In genomic region chr20:32018269-32019155, GRCh38 we compare ENCODE assay signal across 8 cellular contexts. TPM values are rescaled to one million over a fixed set of nuclear protein-coding genes. Genes with fewer than 3 reads are reported as not detected.
DNase-seq lines count a peak whose midpoint lies in the region; ATAC-seq and TF ChIP-seq lines count a peak whose summit lies in the region.

No MANE protein-coding gene starts in this region.

- no peaks in the 10 kb centered on the region for H3K9me2 ChIP-seq in PC-9 (ENCODE audit: insufficient read depth)

- peak overlapping the region; percentile 49 to 90 (median 80) for H3K4me3 Mint-ChIP-seq in CD8-positive, alpha-beta memory T cell

- ATAC-seq in right cardiac atrium (peak; percentile 78 to 87), GM19452 (IDR thresholded peaks at IDR 0.05; ENCODE audit: unreplicated experiment) (no peak), HG02623 (IDR thresholded peaks at IDR 0.05; ENCODE audit: unreplicated experiment) (no peak)

- H3K79me2 ChIP-seq in PC-9 (ENCODE audit: low read depth): no peaks in the 10 kb centered on the region

- H3K4me1 Mint-ChIP-seq in CD8-positive, alpha-beta memory T cell: peaks cover 18 to 26% (median 25%) of the 10 kb centered on the region in 3 donors

- peaks cover 0 to 2% (median 0%) of the 10 kb centered on the region in 5 donors for H3K9me3 Mint-ChIP-seq in CD8-positive, alpha-beta memory T cell

- BruUV-seq in PC-9 (replicated peaks; lab: Mats Ljungman, UMichigan): no TSS peak

- H3K9ac ChIP-seq in HUES48 (ENCODE audit: low read depth, low read length): no peak overlapping the region; the same call in 1 of the 2 replicates

- 2% methylated on average over 67 of the region's 67 CpGs for WGBS in right cardiac atrium

- H3K27me3 Mint-ChIP-seq in CD8-positive, alpha-beta memory T cell: peaks cover 57 to 82% of the 10 kb centered on the region in 2 donors

- no peaks in the 10 kb centered on the region for H3F3A ChIP-seq in PC-9 (ENCODE audit: insufficient read depth, low read depth)

- no peak overlapping the region for H3K27ac ChIP-seq in CD8-positive, alpha-beta memory T cell (ENCODE audit: low read depth, low read length)
- peak overlapping the region; percentile 87 for H3K27ac ChIP-seq in HUES48 (ENCODE audit: low read depth, low read length)
- H3K27ac ChIP-seq in PC-9: no peak overlapping the region
- no peak overlapping the region for H3K27ac ChIP-seq in right cardiac atrium (ENCODE audit: low read length)
- H3K27ac ChIP-seq in skin epidermis: peak overlapping the region in 3 of 21 experiments; percentile 14 to 21 (median 16)

- H2AFZ ChIP-seq in PC-9: peak overlapping the region; percentile 68; the same call in 1 of the 2 replicates

- CTCF ChIA-PET in CD8-positive, alpha-beta memory T cell (lab: Charles Lee): interaction anchor here (1.0 to 1.5 kb wide), 5 partner anchors 11 to 195 kb away, joined by 3 to 6 read pairs (median 3); no protein-coding TSS in a partner anchor
- CTCF ChIA-PET in PC-9 (lab: Charles Lee): interaction anchor here (0.6 to 1.1 kb wide), 3 partner anchors 45 to 345 kb away, joined by 3 to 7 read pairs (median 4); no protein-coding TSS in a partner anchor

- H3K36me3 Mint-ChIP-seq in CD8-positive, alpha-beta memory T cell: peaks cover 0 to 4% (median 3%) of the 10 kb centered on the region in 3 donors

- intact Hi-C loops in PC-9 (cut with micrococcal nuclease; ENCODE audit: unreplicated experiment) (loop anchor here (5.0 kb wide), 1 partner anchor 66 kb away; the partner anchor contains the start of gene PDRG1), right cardiac atrium (cut with DNase I) (no loop called here)

- no peaks in the 10 kb centered on the region for H3K36me3 ChIP-seq in CD8-positive, alpha-beta memory T cell (ENCODE audit: insufficient read depth, low read length)
- H3K36me3 ChIP-seq in HUES48 (ENCODE audit: control insufficient read depth, insufficient read depth, low read length): no peaks in the 10 kb centered on the region
- no peaks in the 10 kb centered on the region for H3K36me3 ChIP-seq in PC-9 (ENCODE audit: low read depth)

- H4K20me1 ChIP-seq in PC-9 (ENCODE audit: insufficient read depth): no peaks in the 10 kb centered on the region

- peak overlapping the region; percentile 75 for H3K4me2 ChIP-seq in PC-9

- POLR2A ChIA-PET in CD8-positive, alpha-beta memory T cell (lab: Charles Lee): no interaction called here
- POLR2A ChIA-PET in PC-9 (lab: Charles Lee; ENCODE audit: unreplicated experiment): no interaction called here

- peaks cover 11% of the 10 kb centered on the region for H3K4me1 ChIP-seq in CD8-positive, alpha-beta memory T cell (ENCODE audit: insufficient read depth, low read length)
- H3K4me1 ChIP-seq in HUES48 (ENCODE audit: control insufficient read depth, insufficient read depth, low read length) (peaks cover 14% of the 10 kb centered on the region), PC-9 (replicated peaks; ENCODE audit: insufficient read depth) (0 out of 2 replicates have a peak, but pooled peaks cover 4% of the 10 kb centered on the region), right cardiac atrium (ENCODE audit: control insufficient read depth, insufficient read depth, low read length) (peaks cover 8% of the 10 kb centered on the region)

- H3K27ac Mint-ChIP-seq in CD8-positive, alpha-beta memory T cell: no peak overlapping the region

- DNase-seq in CD8-positive, alpha-beta memory T cell: peak; percentile 26 to 53 (median 34)
- DNase-seq in PC-9 (peak; percentile 52 to 84), right cardiac atrium (peak; percentile 60 to 85 (median 82))
- DNase-seq in activated gamma-delta T cell treated with anti-CD3 and anti-CD28 coated beads, Interleukin-2, amount 50 U/mL, for 16 hours (ENCODE audit: low read depth): peak; percentile 6

- TF ChIP-seq CTCF in PC-9 (conservative IDR thresholded peaks at IDR 0.05): no peak

- peak overlapping the region; percentile 40 for H3K4me3 ChIP-seq in CD8-positive, alpha-beta memory T cell (ENCODE audit: low read length)
- H3K4me3 ChIP-seq in HUES48 (ENCODE audit: low read depth, low read length): peak overlapping the region; percentile 84
- H3K4me3 ChIP-seq in PC-9: peak overlapping the region; percentile 60; the same call in 1 of the 2 replicates
- peak overlapping the region; percentile 79 for H3K4me3 ChIP-seq in right cardiac atrium (ENCODE audit: low read length)
- H3K4me3 ChIP-seq in skin epidermis: peak overlapping the region; percentile 34 to 60 (median 48)

- no peaks in the 10 kb centered on the region for H3K9me3 ChIP-seq in CD8-positive, alpha-beta memory T cell (ENCODE audit: low read length)
- H3K9me3 ChIP-seq in HUES48 (ENCODE audit: control insufficient read depth, insufficient read depth, low read length) (no peaks in the 10 kb centered on the region), PC-9 (ENCODE audit: insufficient read depth, low read depth) (no peaks in the 10 kb centered on the region), right cardiac atrium (ENCODE audit: control insufficient read depth, low read length) (no peaks in the 10 kb centered on the region)

- peaks cover 25% of the 10 kb centered on the region for H3K27me3 ChIP-seq in CD8-positive, alpha-beta memory T cell (ENCODE audit: insufficient read depth, low read length, poor library complexity, severe bottlenecking)
- H3K27me3 ChIP-seq in HUES48 (ENCODE audit: control insufficient read depth, insufficient read depth, low read length) (peaks cover 14% of the 10 kb centered on the region), PC-9 (ENCODE audit: insufficient read depth, low read depth) (peaks cover 82% of the 10 kb centered on the region), right cardiac atrium (ENCODE audit: control insufficient read depth, insufficient read depth) (no peaks in the 10 kb centered on the region)

RNA-seq across cellular contexts. Expression of gene CCM2L, which starts 8.3 kb away (rescaled TPM):
- not detected for total RNA-seq in CD8-positive, alpha-beta memory T cell
- polyA plus RNA-seq in CD8-positive, alpha-beta memory T cell: not detected
- 0.31 and 0.35 TPM in 2 replicates for total RNA-seq in PC-9 (2021)
- total RNA-seq in right cardiac atrium: 1 to 10 TPM; 5.6 to 9.6 (median 7.8) TPM
- 10.3 TPM for polyA plus RNA-seq in right cardiac atrium

RNA-seq across cellular contexts. Expression of gene HCK, which starts 33.5 kb away (rescaled TPM):
- total RNA-seq in CD8-positive, alpha-beta memory T cell: under 1 TPM; 0.28 to 0.53 TPM
- polyA plus RNA-seq in CD8-positive, alpha-beta memory T cell: not detected
- total RNA-seq in PC-9 (2021) (not detected in 2 replicates), right cardiac atrium (1 to 10 TPM; 5.1 to 9.0 (median 7.8) TPM)
- 2.2 TPM for polyA plus RNA-seq in right cardiac atrium

RNA-seq across cellular contexts. Expression of gene XKR7, which starts 50.6 kb away (rescaled TPM):
- not detected for total RNA-seq in CD8-positive, alpha-beta memory T cell
- polyA plus RNA-seq in CD8-positive, alpha-beta memory T cell: 0.02 TPM
- not detected in 2 replicates for total RNA-seq in PC-9 (2021)
- total RNA-seq in right cardiac atrium: not detected
- polyA plus RNA-seq in right cardiac atrium: under 0.01 TPM

Comparison
In these comparisons a context has a peak if more than half of its experiments do, and no peak if none do; other contexts are left out.
1. DNase-seq: peak in every context shown above with its lines; median percentile 82 in right cardiac atrium; 68 in PC-9; 34 in CD8-positive, alpha-beta memory T cell; 6 in activated gamma-delta T cell treated with anti-CD3 and anti-CD28 coated beads, Interleukin-2, amount 50 U/mL, for 16 hours.
2. ATAC-seq: peak in right cardiac atrium (2 of 2); none in GM19452 (single experiment) and HG02623 (single experiment).
3. Peak in every context shown above with its lines, with median percentiles within 50 percentile points of each other: H3K4me3 ChIP-seq.